In genomic region chr1:45583264-45583665, GRCh38 we compare ENCODE assay signal across 8 cellular contexts. TPM values are rescaled to one million over a fixed set of nuclear protein-coding genes. Genes with fewer than 3 reads are reported as not detected.
A peak's percentile ranks its signal among the peaks of the same experiment; 100 is the strongest.
DNase-seq lines count a peak whose midpoint lies in the region; ATAC-seq lines count a peak whose summit lies in the region.

No MANE protein-coding gene starts in this region.

- H3K4me1 Mint-ChIP-seq in activated CD4-positive, alpha-beta T cell treated with anti-CD3 and anti-CD28 coated beads, Interleukin-2, amount 10 ng/mL, durations not matched to agents 24 days and 14 days: peaks cover 22% of the 10 kb centered on the region
- H3K4me1 Mint-ChIP-seq in dendritic cell treated with granulocyte-macrophage colony-stimulating factor and Interleukin-4, amounts not matched to agents 40 ng/mL and 50 ng/mL, for 4 days (ENCODE audit: low read depth): peaks cover 32% of the 10 kb centered on the region

- ATAC-seq in HG03457 (IDR thresholded peaks at IDR 0.05; ENCODE audit: unreplicated experiment) (peak; percentile 54), left lobe of liver (peak; percentile 84)

- DNase-seq in Ammon's horn (ENCODE audit: low spot score): peak; percentile 99
- peak; percentile 95 for DNase-seq in GM19240 (ENCODE audit: insufficient read length, low spot score)
- peak; percentile 88 to 94 for DNase-seq in NCI-H524 (lab: John Stamatoyannopoulos, UW)
- DNase-seq in activated CD4-positive, alpha-beta T cell treated with anti-CD3 and anti-CD28 coated beads, Interleukin-2, amount 10 ng/mL, durations not matched to agents 24 days and 14 days: peak; percentile 98
- DNase-seq in left lobe of liver (ENCODE audit: low spot score): peak; percentile 96
- DNase-seq in stimulated activated CD4-positive, alpha-beta T cell treated with anti-CD3 and anti-CD28 coated beads, Interleukin-2, amount 100 ng/mL, for 4 hours (ENCODE audit: low read depth): peak; percentile 93

- H3K27me3 Mint-ChIP-seq in activated CD4-positive, alpha-beta T cell treated with anti-CD3 and anti-CD28 coated beads, Interleukin-2, amount 10 ng/mL, durations not matched to agents 24 days and 14 days: no peaks in the 10 kb centered on the region
- no peaks in the 10 kb centered on the region for H3K27me3 Mint-ChIP-seq in dendritic cell treated with granulocyte-macrophage colony-stimulating factor and Interleukin-4, amounts not matched to agents 40 ng/mL and 50 ng/mL, for 4 days

- no peaks in the 10 kb centered on the region for H3K9me3 Mint-ChIP-seq in activated CD4-positive, alpha-beta T cell treated with anti-CD3 and anti-CD28 coated beads, Interleukin-2, amount 10 ng/mL, durations not matched to agents 24 days and 14 days
- H3K9me3 Mint-ChIP-seq in dendritic cell treated with granulocyte-macrophage colony-stimulating factor and Interleukin-4, amounts not matched to agents 40 ng/mL and 50 ng/mL, for 4 days: no peaks in the 10 kb centered on the region

- intact Hi-C loops in activated CD4-positive, alpha-beta T cell treated with anti-CD3 and anti-CD28 coated beads, Interleukin-2, amount 10 ng/mL, durations not matched to agents 24 days and 14 days (cut with micrococcal nuclease): loop anchor here (1.0 to 10.0 kb wide), 7 partner anchors 33 to 1551 kb away; partner anchors contain the start of genes AKR1A1, BTBD19, DYNLT4 and MUTYH
- intact Hi-C loops in dendritic cell treated with granulocyte-macrophage colony-stimulating factor and Interleukin-4, amounts not matched to agents 40 ng/mL and 50 ng/mL, for 4 days (cut with micrococcal nuclease): no loop called here

- H3K4me3 Mint-ChIP-seq in activated CD4-positive, alpha-beta T cell treated with anti-CD3 and anti-CD28 coated beads, Interleukin-2, amount 10 ng/mL, durations not matched to agents 24 days and 14 days: peak overlapping the region; percentile 99
- H3K4me3 Mint-ChIP-seq in dendritic cell treated with granulocyte-macrophage colony-stimulating factor and Interleukin-4, amounts not matched to agents 40 ng/mL and 50 ng/mL, for 4 days: peak overlapping the region; percentile 98

- peaks cover 15% of the 10 kb centered on the region for H3K36me3 Mint-ChIP-seq in activated CD4-positive, alpha-beta T cell treated with anti-CD3 and anti-CD28 coated beads, Interleukin-2, amount 10 ng/mL, durations not matched to agents 24 days and 14 days (ENCODE audit: low read depth)
- peaks cover 14% of the 10 kb centered on the region for H3K36me3 Mint-ChIP-seq in dendritic cell treated with granulocyte-macrophage colony-stimulating factor and Interleukin-4, amounts not matched to agents 40 ng/mL and 50 ng/mL, for 4 days (ENCODE audit: low read depth)

- H3K27ac Mint-ChIP-seq in activated CD4-positive, alpha-beta T cell treated with anti-CD3 and anti-CD28 coated beads, Interleukin-2, amount 10 ng/mL, durations not matched to agents 24 days and 14 days: peak overlapping the region; percentile 98
- peak overlapping the region; percentile 99 for H3K27ac Mint-ChIP-seq in dendritic cell treated with granulocyte-macrophage colony-stimulating factor and Interleukin-4, amounts not matched to agents 40 ng/mL and 50 ng/mL, for 4 days

RNA-seq across cellular contexts. Expression of gene NASP, which starts 0.6 kb away (rescaled TPM):
- total RNA-seq in activated CD4-positive, alpha-beta T cell treated with anti-CD3 and anti-CD28 coated beads, Interleukin-2, amount 10 ng/mL, durations not matched to agents 24 days and 14 days: 263 and 295 TPM in 2 replicates
- total RNA-seq in left lobe of liver: 28.2 TPM

RNA-seq across cellular contexts. Expression of gene AKR1A1, which starts 32.6 kb away (rescaled TPM):
- 193 and 199 TPM in 2 replicates for total RNA-seq in activated CD4-positive, alpha-beta T cell treated with anti-CD3 and anti-CD28 coated beads, Interleukin-2, amount 10 ng/mL, durations not matched to agents 24 days and 14 days
- 310 TPM for total RNA-seq in left lobe of liver

RNA-seq across cellular contexts. Expression of gene CCDC17, which starts 40.6 kb away (rescaled TPM):
- 1.6 and 2.8 TPM in 2 replicates for total RNA-seq in activated CD4-positive, alpha-beta T cell treated with anti-CD3 and anti-CD28 coated beads, Interleukin-2, amount 10 ng/mL, durations not matched to agents 24 days and 14 days
- 2.7 TPM for total RNA-seq in left lobe of liver

Comparison
In these comparisons a context has a peak if more than half of its experiments do, and no peak if none do; other contexts are left out.
1. Peak in every context shown above with its lines: DNase-seq and ATAC-seq.